ENCODE assay signal across 14 cellular contexts in genomic region chr4:147060171-147060931, GRCh38.
DNase-seq lines count a peak whose midpoint lies in the region; ATAC-seq and TF ChIP-seq lines count a peak whose summit lies in the region.
"Had no signal": no experiment of that assay in that cellular context is flagged by ENCODE, and none has a peak within 500 bp of the region (broad histone marks: within the 10 kb centered on the region; RNA-seq: fewer than 3 reads in every experiment).

No MANE protein-coding gene starts in this region.

- POLR2A ChIA-PET in PC-3 (lab: Charles Lee; ENCODE audit: unreplicated experiment), result interaction anchor here (0.6 kb wide), 1 partner anchor 47 kb away, joined by 3 read pairs; no protein-coding TSS in a partner anchor

- H3K36me3 ChIP-seq in GM23248 (ENCODE audit: low read depth) (no peaks in the 10 kb centered on the region), skeletal muscle satellite cell (ENCODE audit: insufficient read depth, low read length) (no peaks in the 10 kb centered on the region), PC-3 (ENCODE audit: low read depth, low read length) (no peaks in the 10 kb centered on the region)
- H3K36me3 ChIP-seq: ascending aorta had no signal

- H3K27ac ChIP-seq in GM23248 (peak overlapping the region; percentile 48), PC-3 (ENCODE audit: low read length) (no peak overlapping the region)
- H3K27ac ChIP-seq: ascending aorta, epithelial cell of prostate had no signal

- H3K9ac ChIP-seq in GM23248, result no peak overlapping the region
- no peak overlapping the region for H3K9ac ChIP-seq in skeletal muscle satellite cell (ENCODE audit: low read depth, low read length)
- no peak overlapping the region for H3K9ac ChIP-seq in PC-3 (ENCODE audit: low read length)

- BruUV-seq in PC-3 (replicated peaks; lab: Mats Ljungman, UMichigan), result no TSS peak

- intact Hi-C loops in left ventricle myocardium superior (cut with micrococcal nuclease) (no loop called here), PC-3 (cut with micrococcal nuclease) (no loop called here)

- DNase-seq in GM23248 (peak; percentile 67), left ventricle myocardium superior (no peak), PC-3 (no peak)
- DNase-seq in activated CD8-positive, alpha-beta memory T cell treated with anti-CD3 and anti-CD28 coated beads for 24 hours, result no peak
- DNase-seq: Karpas-422; kidney; NCI-H2171 treated with DMSO at 0.1 percent for 48 hours; stimulated activated naive CD4-positive, alpha-beta T cell treated with Interleukin-2 at 50 U/mL for 16 hours had no signal

- H4K20me1 ChIP-seq in GM23248 (ENCODE audit: insufficient read depth) (no peaks in the 10 kb centered on the region), PC-3 (ENCODE audit: low read length) (no peaks in the 10 kb centered on the region)

- 2 to 4% methylated on average over 3 of the region's 3 CpGs for WGBS in GM23248 (ENCODE audit: low coverage in 1 of 2, low lambda C conversion rate in 2 of 2, missing lambda C conversion rate in 2 of 2), 2 experiments

- H2AFZ ChIP-seq in GM23248 (0 out of 2 replicates have a peak overlapping the region, but pooled peaks have one; percentile 28), PC-3 (ENCODE audit: low read length) (no peak overlapping the region)

- H3F3A ChIP-seq in GM23248 (ENCODE audit: insufficient read depth) (peaks cover 21% of the 10 kb centered on the region), PC-3 (ENCODE audit: low read length, unreplicated experiment) (no peaks in the 10 kb centered on the region)

- H3K9me3 Mint-ChIP-seq in brain, result no peaks in the 10 kb centered on the region

- no peaks in the 10 kb centered on the region for H3K9me3 ChIP-seq in GM23248 (ENCODE audit: low read depth)
- H3K9me3 ChIP-seq in skeletal muscle satellite cell (replicated peaks; ENCODE audit: low read length), result no peaks in the 10 kb centered on the region
- H3K9me3 ChIP-seq in PC-3 (ENCODE audit: low read length), result no peaks in the 10 kb centered on the region
- H3K9me3 ChIP-seq: ascending aorta had no signal

- peak overlapping the region; percentile 34 for H3K4me2 ChIP-seq in GM23248 (ENCODE audit: unreplicated experiment)
- H3K4me2 ChIP-seq in skeletal muscle satellite cell (ENCODE audit: low read length), result peak overlapping the region; percentile 5
- H3K4me2 ChIP-seq in PC-3 (ENCODE audit: low read length), result no peak overlapping the region

- no peaks in the 10 kb centered on the region for H3K79me2 ChIP-seq in GM23248 (ENCODE audit: insufficient read depth)
- no peaks in the 10 kb centered on the region for H3K79me2 ChIP-seq in PC-3 (ENCODE audit: low read length)

- H3K9me2 ChIP-seq in GM23248 (ENCODE audit: insufficient read depth) (no peaks in the 10 kb centered on the region), PC-3 (replicated peaks; ENCODE audit: low read length) (no peaks in the 10 kb centered on the region)

- no peaks in the 10 kb centered on the region for H3K27me3 ChIP-seq in GM23248 (replicated peaks; ENCODE audit: insufficient read depth)
- H3K27me3 ChIP-seq in skeletal muscle satellite cell (ENCODE audit: control insufficient read depth, insufficient read depth, low read length), result no peaks in the 10 kb centered on the region
- H3K27me3 ChIP-seq in PC-3 (ENCODE audit: low read length), result no peaks in the 10 kb centered on the region; the same call in 1 of the 2 replicates
- H3K27me3 ChIP-seq: ascending aorta had no signal

- H3K27ac Mint-ChIP-seq in brain, result peak overlapping the region in 3 of 5 experiments; percentile 28 to 83 (median 37)

- peaks cover 29% of the 10 kb centered on the region for H3K4me1 Mint-ChIP-seq in brain

- ATAC-seq in left ventricle myocardium superior (peak; percentile 63), PC-3 (no peak), HG03457 (IDR thresholded peaks at IDR 0.05; ENCODE audit: unreplicated experiment) (no peak)
- ATAC-seq: HCT116 had no signal

- in situ Hi-C loops in GM23248 (cut with MboI), result no loop called here

- H3K4me3 ChIP-seq in GM23248, result no peak overlapping the region
- H3K4me3 ChIP-seq in skeletal muscle satellite cell (ENCODE audit: low read length), result no peak overlapping the region
- no peak overlapping the region for H3K4me3 ChIP-seq in PC-3 (ENCODE audit: low read length)
- H3K4me3 ChIP-seq: ascending aorta had no signal

- H3K36me3 Mint-ChIP-seq in brain, result no peaks in the 10 kb centered on the region

- TF ChIP-seq CTCF in brain (conservative IDR thresholded peaks at IDR 0.05) (no peak), PC-3 (conservative IDR thresholded peaks at IDR 0.05; ENCODE audit: low read depth, low read length) (no peak)

- peak overlapping the region in 2 of 5 experiments; percentile 7 to 19 for H3K4me3 Mint-ChIP-seq in brain

- peaks cover 24% of the 10 kb centered on the region for H3K4me1 ChIP-seq in GM23248 (ENCODE audit: insufficient read depth)
- peaks cover 20% of the 10 kb centered on the region for H3K4me1 ChIP-seq in skeletal muscle satellite cell (ENCODE audit: control insufficient read depth, insufficient read depth, low read length)
- peaks cover 9% of the 10 kb centered on the region for H3K4me1 ChIP-seq in PC-3 (ENCODE audit: insufficient read depth, low read length)
- H3K4me1 ChIP-seq: ascending aorta had no signal

- no peaks in the 10 kb centered on the region for H3K27me3 Mint-ChIP-seq in brain

- CTCF ChIA-PET in PC-3 (lab: Charles Lee), result no interaction called here
